1 cellular context compared by ENCODE assay signal in genomic region chr5:1190915-1191314, GRCh38.
TF ChIP-seq lines count a peak whose summit lies in the region.

No MANE protein-coding gene starts in this region.

TF ChIP-seq in GM23338, 12 proteins besides CTCF, POLR2A, EP300 and RAD21 (continued from another document):
- TF ChIP-seq REST (IDR thresholded peaks at IDR 0.05; ENCODE audit: unreplicated experiment) (no peak), POLR2AphosphoS5 (IDR thresholded peaks at IDR 0.05; ENCODE audit: low read depth) (no peak), EZH2phosphoT487 (IDR thresholded peaks at IDR 0.05; ENCODE audit: unreplicated experiment) (no peak), NANOG (IDR thresholded peaks at IDR 0.05; ENCODE audit: borderline replicate concordance) (no peak)
- TF ChIP-seq, protein P1, sequence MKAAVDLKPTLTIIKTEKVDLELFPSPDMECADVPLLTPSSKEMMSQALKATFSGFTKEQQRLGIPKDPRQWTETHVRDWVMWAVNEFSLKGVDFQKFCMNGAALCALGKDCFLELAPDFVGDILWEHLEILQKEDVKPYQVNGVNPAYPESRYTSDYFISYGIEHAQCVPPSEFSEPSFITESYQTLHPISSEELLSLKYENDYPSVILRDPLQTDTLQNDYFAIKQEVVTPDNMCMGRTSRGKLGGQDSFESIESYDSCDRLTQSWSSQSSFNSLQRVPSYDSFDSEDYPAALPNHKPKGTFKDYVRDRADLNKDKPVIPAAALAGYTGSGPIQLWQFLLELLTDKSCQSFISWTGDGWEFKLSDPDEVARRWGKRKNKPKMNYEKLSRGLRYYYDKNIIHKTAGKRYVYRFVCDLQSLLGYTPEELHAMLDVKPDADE (IDR thresholded peaks at IDR 0.05), result no peak
